In the genomic region with DNA sequence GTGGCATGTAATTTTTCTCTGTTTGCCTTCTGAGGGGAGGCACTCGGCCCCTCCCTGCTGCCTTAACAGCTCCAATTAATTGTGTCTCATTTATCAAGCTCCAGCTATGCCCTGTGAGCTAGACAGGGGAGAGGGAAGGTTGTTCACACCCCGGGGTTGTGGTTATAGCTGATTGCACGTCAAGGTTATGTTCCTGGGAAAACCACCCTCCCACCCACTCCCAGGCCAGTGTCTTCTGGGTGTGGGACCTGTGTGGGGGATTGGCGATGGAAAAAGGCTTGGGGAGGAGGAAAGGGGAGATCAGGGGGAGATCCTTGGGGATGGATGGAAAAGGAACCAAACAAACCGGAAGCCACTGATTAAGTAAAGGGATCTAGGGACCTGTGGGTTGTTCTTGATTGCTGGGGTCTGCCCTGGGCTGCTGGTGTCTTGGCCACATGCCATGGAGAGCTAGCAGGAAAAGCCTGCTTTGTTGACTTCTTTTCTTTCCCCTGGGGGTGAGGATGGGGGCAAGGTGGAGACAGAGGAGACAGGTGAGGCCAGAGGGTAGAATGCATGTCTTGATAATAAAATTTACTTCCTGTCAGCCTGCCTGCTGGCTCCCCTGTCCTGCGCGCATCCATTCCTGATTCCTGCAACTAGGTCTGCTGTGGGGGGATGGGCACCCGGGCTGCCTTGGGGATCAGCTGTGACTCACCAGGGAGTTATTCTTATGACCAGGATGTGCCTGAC, we compare ENCODE assay signal across 1 cellular context.
TF ChIP-seq lines count a peak whose summit lies in the region.

No MANE protein-coding gene starts in this region.

TF ChIP-seq in HepG2, 621 proteins besides CTCF, POLR2A, EP300 and RAD21 (continued from another document and continues in another):
- TF ChIP-seq ZNF709 (CRISPR knock-in tag; IDR thresholded peaks at IDR 0.05) (0 out of 2 replicates have a peak, but pooled peaks have one; percentile 26), ZNF569 (CRISPR knock-in tag; IDR thresholded peaks at IDR 0.05; ENCODE audit: borderline replicate concordance) (no peak), FOXA3 (CRISPR knock-in tag; IDR thresholded peaks at IDR 0.05) (peak; percentile 34; the same call in 1 of the 2 replicates), ZNF773 (CRISPR knock-in tag; IDR thresholded peaks at IDR 0.05; ENCODE audit: borderline replicate concordance) (no peak), ZSCAN20 (CRISPR knock-in tag; IDR thresholded peaks at IDR 0.05; ENCODE audit: borderline replicate concordance) (no peak), RARA (CRISPR knock-in tag; IDR thresholded peaks at IDR 0.05) (peak; percentile 43; the same call in 1 of the 2 replicates), MYC (CRISPR knock-in tag; IDR thresholded peaks at IDR 0.05; ENCODE audit: borderline replicate concordance) (peak; percentile 26; the same call in 1 of the 2 replicates), ELF4 (CRISPR knock-in tag; IDR thresholded peaks at IDR 0.05; ENCODE audit: borderline replicate concordance) (no peak), PHB2 (IDR thresholded peaks at IDR 0.05; ENCODE audit: partially characterized antibody) (no peak), JUN (CRISPR knock-in tag; IDR thresholded peaks at IDR 0.05) (0 out of 2 replicates have a peak, but pooled peaks have one; percentile 46), ZNF430 (CRISPR knock-in tag; IDR thresholded peaks at IDR 0.05) (no peak), GATAD2A (CRISPR knock-in tag; IDR thresholded peaks at IDR 0.05) (peak; percentile 75), KDM5B (CRISPR knock-in tag; IDR thresholded peaks at IDR 0.05; ENCODE audit: borderline replicate concordance) (no peak), ZNF232 (CRISPR knock-in tag; IDR thresholded peaks at IDR 0.05; ENCODE audit: borderline replicate concordance) (no peak), ZNF772 (CRISPR knock-in tag; IDR thresholded peaks at IDR 0.05) (no peak), ZNF274 (CRISPR knock-in tag; IDR thresholded peaks at IDR 0.05) (no peak), EED (CRISPR knock-in tag; IDR thresholded peaks at IDR 0.05) (no peak), HOXA3 (CRISPR knock-in tag; IDR thresholded peaks at IDR 0.05) (peak; percentile 48; the same call in 1 of the 2 replicates), TEAD3 (CRISPR knock-in tag; optimal IDR thresholded peaks at IDR 0.05; ENCODE audit: borderline replicate concordance) (peak; percentile 70), FOSL1 (CRISPR knock-in tag; IDR thresholded peaks at IDR 0.05; ENCODE audit: borderline replicate concordance) (peak; percentile 83; the same call in 1 of the 2 replicates), JUND (CRISPR knock-in tag; IDR thresholded peaks at IDR 0.05) (peak; percentile 86), ZNF614 (CRISPR knock-in tag; IDR thresholded peaks at IDR 0.05; ENCODE audit: borderline replicate concordance) (peak; percentile 74), ETV5 (CRISPR knock-in tag; IDR thresholded peaks at IDR 0.05; ENCODE audit: borderline replicate concordance) (peak; percentile 35; the same call in 1 of the 2 replicates), GABPB1 (CRISPR knock-in tag; IDR thresholded peaks at IDR 0.05) (peak; percentile 26; the same call in 1 of the 2 replicates), PAF1 (CRISPR knock-in tag; IDR thresholded peaks at IDR 0.05) (no peak), JDP2 (CRISPR knock-in tag; IDR thresholded peaks at IDR 0.05; ENCODE audit: borderline replicate concordance) (no peak), SALL1 (CRISPR knock-in tag; IDR thresholded peaks at IDR 0.05) (peak; percentile 64), IKZF1 (IDR thresholded peaks at IDR 0.05) (no peak), ZNF143 (CRISPR knock-in tag; IDR thresholded peaks at IDR 0.05) (no peak)
- TF ChIP-seq, protein P1, sequence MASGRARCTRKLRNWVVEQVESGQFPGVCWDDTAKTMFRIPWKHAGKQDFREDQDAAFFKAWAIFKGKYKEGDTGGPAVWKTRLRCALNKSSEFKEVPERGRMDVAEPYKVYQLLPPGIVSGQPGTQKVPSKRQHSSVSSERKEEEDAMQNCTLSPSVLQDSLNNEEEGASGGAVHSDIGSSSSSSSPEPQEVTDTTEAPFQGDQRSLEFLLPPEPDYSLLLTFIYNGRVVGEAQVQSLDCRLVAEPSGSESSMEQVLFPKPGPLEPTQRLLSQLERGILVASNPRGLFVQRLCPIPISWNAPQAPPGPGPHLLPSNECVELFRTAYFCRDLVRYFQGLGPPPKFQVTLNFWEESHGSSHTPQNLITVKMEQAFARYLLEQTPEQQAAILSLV (CRISPR knock-in tag; IDR thresholded peaks at IDR 0.05; ENCODE audit: borderline replicate concordance), result no peak
- TF ChIP-seq, protein P2, sequence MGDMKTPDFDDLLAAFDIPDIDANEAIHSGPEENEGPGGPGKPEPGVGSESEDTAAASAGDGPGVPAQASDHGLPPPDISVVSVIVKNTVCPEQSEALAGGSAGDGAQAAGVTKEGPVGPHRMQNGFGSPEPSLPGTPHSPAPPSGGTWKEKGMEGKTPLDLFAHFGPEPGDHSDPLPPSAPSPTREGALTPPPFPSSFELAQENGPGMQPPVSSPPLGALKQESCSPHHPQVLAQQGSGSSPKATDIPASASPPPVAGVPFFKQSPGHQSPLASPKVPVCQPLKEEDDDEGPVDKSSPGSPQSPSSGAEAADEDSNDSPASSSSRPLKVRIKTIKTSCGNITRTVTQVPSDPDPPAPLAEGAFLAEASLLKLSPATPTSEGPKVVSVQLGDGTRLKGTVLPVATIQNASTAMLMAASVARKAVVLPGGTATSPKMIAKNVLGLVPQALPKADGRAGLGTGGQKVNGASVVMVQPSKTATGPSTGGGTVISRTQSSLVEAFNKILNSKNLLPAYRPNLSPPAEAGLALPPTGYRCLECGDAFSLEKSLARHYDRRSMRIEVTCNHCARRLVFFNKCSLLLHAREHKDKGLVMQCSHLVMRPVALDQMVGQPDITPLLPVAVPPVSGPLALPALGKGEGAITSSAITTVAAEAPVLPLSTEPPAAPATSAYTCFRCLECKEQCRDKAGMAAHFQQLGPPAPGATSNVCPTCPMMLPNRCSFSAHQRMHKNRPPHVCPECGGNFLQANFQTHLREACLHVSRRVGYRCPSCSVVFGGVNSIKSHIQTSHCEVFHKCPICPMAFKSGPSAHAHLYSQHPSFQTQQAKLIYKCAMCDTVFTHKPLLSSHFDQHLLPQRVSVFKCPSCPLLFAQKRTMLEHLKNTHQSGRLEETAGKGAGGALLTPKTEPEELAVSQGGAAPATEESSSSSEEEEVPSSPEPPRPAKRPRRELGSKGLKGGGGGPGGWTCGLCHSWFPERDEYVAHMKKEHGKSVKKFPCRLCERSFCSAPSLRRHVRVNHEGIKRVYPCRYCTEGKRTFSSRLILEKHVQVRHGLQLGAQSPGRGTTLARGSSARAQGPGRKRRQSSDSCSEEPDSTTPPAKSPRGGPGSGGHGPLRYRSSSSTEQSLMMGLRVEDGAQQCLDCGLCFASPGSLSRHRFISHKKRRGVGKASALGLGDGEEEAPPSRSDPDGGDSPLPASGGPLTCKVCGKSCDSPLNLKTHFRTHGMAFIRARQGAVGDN (CRISPR knock-in tag; IDR thresholded peaks at IDR 0.05), result peak; percentile 82
- TF ChIP-seq, protein P3, sequence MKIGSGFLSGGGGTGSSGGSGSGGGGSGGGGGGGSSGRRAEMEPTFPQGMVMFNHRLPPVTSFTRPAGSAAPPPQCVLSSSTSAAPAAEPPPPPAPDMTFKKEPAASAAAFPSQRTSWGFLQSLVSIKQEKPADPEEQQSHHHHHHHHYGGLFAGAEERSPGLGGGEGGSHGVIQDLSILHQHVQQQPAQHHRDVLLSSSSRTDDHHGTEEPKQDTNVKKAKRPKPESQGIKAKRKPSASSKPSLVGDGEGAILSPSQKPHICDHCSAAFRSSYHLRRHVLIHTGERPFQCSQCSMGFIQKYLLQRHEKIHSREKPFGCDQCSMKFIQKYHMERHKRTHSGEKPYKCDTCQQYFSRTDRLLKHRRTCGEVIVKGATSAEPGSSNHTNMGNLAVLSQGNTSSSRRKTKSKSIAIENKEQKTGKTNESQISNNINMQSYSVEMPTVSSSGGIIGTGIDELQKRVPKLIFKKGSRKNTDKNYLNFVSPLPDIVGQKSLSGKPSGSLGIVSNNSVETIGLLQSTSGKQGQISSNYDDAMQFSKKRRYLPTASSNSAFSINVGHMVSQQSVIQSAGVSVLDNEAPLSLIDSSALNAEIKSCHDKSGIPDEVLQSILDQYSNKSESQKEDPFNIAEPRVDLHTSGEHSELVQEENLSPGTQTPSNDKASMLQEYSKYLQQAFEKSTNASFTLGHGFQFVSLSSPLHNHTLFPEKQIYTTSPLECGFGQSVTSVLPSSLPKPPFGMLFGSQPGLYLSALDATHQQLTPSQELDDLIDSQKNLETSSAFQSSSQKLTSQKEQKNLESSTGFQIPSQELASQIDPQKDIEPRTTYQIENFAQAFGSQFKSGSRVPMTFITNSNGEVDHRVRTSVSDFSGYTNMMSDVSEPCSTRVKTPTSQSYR (CRISPR knock-in tag; IDR thresholded peaks at IDR 0.05; ENCODE audit: borderline replicate concordance), result peak; percentile 98
- TF ChIP-seq, protein P4, sequence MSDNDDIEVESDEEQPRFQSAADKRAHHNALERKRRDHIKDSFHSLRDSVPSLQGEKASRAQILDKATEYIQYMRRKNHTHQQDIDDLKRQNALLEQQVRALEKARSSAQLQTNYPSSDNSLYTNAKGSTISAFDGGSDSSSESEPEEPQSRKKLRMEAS (IDR thresholded peaks at IDR 0.05), result no peak
- TF ChIP-seq, protein P5, sequence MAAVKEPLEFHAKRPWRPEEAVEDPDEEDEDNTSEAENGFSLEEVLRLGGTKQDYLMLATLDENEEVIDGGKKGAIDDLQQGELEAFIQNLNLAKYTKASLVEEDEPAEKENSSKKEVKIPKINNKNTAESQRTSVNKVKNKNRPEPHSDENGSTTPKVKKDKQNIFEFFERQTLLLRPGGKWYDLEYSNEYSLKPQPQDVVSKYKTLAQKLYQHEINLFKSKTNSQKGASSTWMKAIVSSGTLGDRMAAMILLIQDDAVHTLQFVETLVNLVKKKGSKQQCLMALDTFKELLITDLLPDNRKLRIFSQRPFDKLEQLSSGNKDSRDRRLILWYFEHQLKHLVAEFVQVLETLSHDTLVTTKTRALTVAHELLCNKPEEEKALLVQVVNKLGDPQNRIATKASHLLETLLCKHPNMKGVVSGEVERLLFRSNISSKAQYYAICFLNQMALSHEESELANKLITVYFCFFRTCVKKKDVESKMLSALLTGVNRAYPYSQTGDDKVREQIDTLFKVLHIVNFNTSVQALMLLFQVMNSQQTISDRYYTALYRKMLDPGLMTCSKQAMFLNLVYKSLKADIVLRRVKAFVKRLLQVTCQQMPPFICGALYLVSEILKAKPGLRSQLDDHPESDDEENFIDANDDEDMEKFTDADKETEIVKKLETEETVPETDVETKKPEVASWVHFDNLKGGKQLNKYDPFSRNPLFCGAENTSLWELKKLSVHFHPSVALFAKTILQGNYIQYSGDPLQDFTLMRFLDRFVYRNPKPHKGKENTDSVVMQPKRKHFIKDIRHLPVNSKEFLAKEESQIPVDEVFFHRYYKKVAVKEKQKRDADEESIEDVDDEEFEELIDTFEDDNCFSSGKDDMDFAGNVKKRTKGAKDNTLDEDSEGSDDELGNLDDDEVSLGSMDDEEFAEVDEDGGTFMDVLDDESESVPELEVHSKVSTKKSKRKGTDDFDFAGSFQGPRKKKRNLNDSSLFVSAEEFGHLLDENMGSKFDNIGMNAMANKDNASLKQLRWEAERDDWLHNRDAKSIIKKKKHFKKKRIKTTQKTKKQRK (IDR thresholded peaks at IDR 0.05; ENCODE audit: low read length), result no peak
- TF ChIP-seq, protein P6, sequence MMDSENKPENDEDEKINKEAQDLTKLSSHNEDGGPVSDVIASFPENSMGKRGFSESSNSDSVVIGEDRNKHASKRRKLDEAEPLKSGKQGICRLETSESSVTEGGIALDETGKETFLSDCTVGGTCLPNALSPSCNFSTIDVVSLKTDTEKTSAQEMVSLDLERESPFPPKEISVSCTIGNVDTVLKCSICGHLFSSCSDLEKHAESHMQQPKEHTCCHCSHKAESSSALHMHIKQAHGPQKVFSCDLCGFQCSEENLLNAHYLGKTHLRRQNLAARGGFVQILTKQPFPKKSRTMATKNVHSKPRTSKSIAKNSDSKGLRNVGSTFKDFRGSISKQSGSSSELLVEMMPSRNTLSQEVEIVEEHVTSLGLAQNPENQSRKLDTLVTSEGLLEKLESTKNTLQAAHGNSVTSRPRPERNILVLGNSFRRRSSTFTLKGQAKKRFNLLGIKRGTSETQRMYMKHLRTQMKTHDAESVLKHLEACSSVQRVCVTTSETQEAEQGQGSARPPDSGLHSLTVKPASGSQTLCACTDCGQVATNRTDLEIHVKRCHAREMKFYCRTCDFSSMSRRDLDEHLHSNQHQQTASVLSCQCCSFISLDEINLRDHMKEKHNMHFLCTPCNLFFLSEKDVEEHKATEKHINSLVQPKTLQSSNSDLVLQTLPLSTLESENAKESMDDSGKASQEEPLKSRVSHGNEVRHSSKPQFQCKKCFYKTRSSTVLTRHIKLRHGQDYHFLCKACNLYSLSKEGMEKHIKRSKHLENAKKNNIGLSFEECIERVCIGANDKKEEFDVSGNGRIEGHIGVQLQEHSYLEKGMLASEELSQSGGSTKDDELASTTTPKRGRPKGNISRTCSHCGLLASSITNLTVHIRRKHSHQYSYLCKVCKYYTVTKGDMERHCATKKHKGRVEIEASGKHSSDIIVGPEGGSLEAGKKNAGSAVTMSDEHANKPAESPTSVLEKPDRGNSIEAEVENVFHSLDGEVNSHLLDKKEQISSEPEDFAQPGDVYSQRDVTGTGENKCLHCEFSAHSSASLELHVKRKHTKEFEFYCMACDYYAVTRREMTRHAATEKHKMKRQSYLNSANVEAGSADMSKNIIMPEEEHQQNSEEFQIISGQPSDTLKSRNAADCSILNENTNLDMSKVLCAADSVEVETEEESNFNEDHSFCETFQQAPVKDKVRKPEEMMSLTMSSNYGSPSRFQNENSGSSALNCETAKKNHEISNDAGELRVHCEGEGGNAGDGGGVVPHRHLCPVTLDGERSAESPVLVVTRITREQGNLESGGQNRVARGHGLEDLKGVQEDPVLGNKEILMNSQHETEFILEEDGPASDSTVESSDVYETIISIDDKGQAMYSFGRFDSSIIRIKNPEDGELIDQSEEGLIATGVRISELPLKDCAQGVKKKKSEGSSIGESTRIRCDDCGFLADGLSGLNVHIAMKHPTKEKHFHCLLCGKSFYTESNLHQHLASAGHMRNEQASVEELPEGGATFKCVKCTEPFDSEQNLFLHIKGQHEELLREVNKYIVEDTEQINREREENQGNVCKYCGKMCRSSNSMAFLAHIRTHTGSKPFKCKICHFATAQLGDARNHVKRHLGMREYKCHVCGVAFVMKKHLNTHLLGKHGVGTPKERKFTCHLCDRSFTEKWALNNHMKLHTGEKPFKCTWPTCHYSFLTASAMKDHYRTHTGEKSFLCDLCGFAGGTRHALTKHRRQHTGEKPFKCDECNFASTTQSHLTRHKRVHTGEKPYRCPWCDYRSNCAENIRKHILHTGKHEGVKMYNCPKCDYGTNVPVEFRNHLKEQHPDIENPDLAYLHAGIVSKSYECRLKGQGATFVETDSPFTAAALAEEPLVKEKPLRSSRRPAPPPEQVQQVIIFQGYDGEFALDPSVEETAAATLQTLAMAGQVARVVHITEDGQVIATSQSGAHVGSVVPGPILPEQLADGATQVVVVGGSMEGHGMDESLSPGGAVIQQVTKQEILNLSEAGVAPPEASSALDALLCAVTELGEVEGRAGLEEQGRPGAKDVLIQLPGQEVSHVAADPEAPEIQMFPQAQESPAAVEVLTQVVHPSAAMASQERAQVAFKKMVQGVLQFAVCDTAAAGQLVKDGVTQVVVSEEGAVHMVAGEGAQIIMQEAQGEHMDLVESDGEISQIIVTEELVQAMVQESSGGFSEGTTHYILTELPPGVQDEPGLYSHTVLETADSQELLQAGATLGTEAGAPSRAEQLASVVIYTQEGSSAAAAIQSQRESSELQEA (CRISPR knock-in tag; IDR thresholded peaks at IDR 0.05; ENCODE audit: not compliant biosample characterization), result no peak
- TF ChIP-seq, protein P7, sequence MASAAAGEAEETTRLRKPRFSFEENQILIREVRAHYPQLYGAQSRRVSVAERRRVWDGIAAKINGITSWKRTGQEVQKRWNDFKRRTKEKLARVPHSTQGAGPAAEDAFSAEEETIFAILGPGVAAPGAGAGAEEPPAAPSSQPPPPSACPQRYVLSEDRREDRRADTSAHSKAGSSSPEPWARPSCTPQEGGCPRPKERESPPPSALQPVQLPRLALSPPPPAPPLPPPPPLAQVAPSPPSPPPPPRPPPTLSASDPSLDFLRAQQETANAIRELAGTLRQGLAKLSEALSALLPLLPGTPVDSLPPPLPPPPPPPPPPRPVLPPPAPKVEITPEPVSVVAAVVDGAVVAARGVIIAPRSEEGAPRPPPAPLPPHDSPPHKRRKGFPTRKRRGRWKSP (CRISPR knock-in tag; IDR thresholded peaks at IDR 0.05), result no peak
